In genomic region chr13:108195146-108195545, GRCh38 we compare ENCODE assay signal across 13 cellular contexts.
"Had no signal": no experiment of that assay in that cellular context is flagged by ENCODE, and none has a peak within 500 bp of the region (broad histone marks: within the 10 kb centered on the region; RNA-seq: fewer than 3 reads in every experiment).

No MANE protein-coding gene starts in this region.

- H3K9me3 ChIP-seq: vagina had no signal

- H3K9me3 Mint-ChIP-seq: central memory CD8-positive, alpha-beta T cell; effector memory CD8-positive, alpha-beta T cell had no signal

- H3K27me3 ChIP-seq: vagina had no signal

- DNase-seq: activated B cell treated with CpG ODN at 0.5 μM for 24 hours; activated CD4-positive, alpha-beta T cell treated with anti-CD3 and anti-CD28 coated beads, Interleukin-2, amount 10 ng/mL, durations not matched to agents 24 days and 14 days; activated naive CD4-positive, alpha-beta T cell; effector memory CD8-positive, alpha-beta T cell; erythroblast; stimulated activated CD4-positive, alpha-beta T cell treated with anti-CD3 and anti-CD28 coated beads, Interleukin-15, amount 100 ng/mL, for 24 hours; stimulated activated CD4-positive, alpha-beta T cell treated with anti-CD3 and anti-CD28 coated beads, Interleukin-4, amount 100 ng/mL, for 24 hours; stimulated activated naive CD8-positive, alpha-beta T cell treated with anti-CD3 and anti-CD28 coated beads, Interleukin-15, amount 100 ng/mL, for 72 hours had no signal

- H3K4me1 Mint-ChIP-seq: activated B cell treated with CpG ODN at 0.5 μM for 24 hours; activated CD4-positive, alpha-beta T cell treated with anti-CD3 and anti-CD28 coated beads, Interleukin-2, amount 10 ng/mL, durations not matched to agents 24 days and 14 days; central memory CD8-positive, alpha-beta T cell; stimulated activated naive CD8-positive, alpha-beta T cell treated with anti-CD3 and anti-CD28 coated beads, Interleukin-15, amount 100 ng/mL, for 72 hours had no signal

- ATAC-seq: effector memory CD8-positive, alpha-beta T cell; stimulated activated naive CD8-positive, alpha-beta T cell treated with anti-CD3 and anti-CD28 coated beads, Interleukin-15, amount 100 ng/mL, for 72 hours had no signal

- H3K4me3 Mint-ChIP-seq: activated B cell treated with CpG ODN at 0.5 μM for 24 hours; activated CD4-positive, alpha-beta T cell treated with anti-CD3 and anti-CD28 coated beads, Interleukin-2, amount 10 ng/mL, durations not matched to agents 24 days and 14 days; activated T-helper 1 cell treated with anti-CD3 and anti-CD28 coated beads, Interleukin-12 subunit alpha, Interleukin-12 subunit beta, Interleukin-2, Interleukin-4 antibody, amounts not matched to agents 30 ng/mL and 10 ng/mL and 1 ng/mL, durations not matched to agents 14 hours and 24 hours and 36 hours; central memory CD8-positive, alpha-beta T cell; dendritic cell treated with granulocyte-macrophage colony-stimulating factor and Interleukin-4, amounts not matched to agents 40 ng/mL and 50 ng/mL, for 4 days; effector memory CD8-positive, alpha-beta T cell; stimulated activated naive CD8-positive, alpha-beta T cell treated with anti-CD3 and anti-CD28 coated beads, Interleukin-15, amount 100 ng/mL, for 72 hours; T-helper 1 cell treated with Interleukin-12 subunit alpha and Interleukin-12 subunit beta and Interleukin-4 antibody, amounts not matched to agents 30 μg/mL and 1 μg/mL, for 36 hours had no signal

- H3K36me3 ChIP-seq: vagina had no signal

- H3K27ac Mint-ChIP-seq: activated B cell treated with CpG ODN at 0.5 μM for 24 hours; activated CD4-positive, alpha-beta T cell treated with anti-CD3 and anti-CD28 coated beads, Interleukin-2, amount 10 ng/mL, durations not matched to agents 24 days and 14 days; activated T-helper 1 cell treated with anti-CD3 and anti-CD28 coated beads, Interleukin-12 subunit alpha, Interleukin-12 subunit beta, Interleukin-2, Interleukin-4 antibody, amounts not matched to agents 30 ng/mL and 10 ng/mL and 1 ng/mL, durations not matched to agents 14 hours and 24 hours and 36 hours; dendritic cell treated with granulocyte-macrophage colony-stimulating factor and Interleukin-4, amounts not matched to agents 40 ng/mL and 50 ng/mL, for 4 days; effector memory CD8-positive, alpha-beta T cell; stimulated activated naive CD8-positive, alpha-beta T cell treated with anti-CD3 and anti-CD28 coated beads, Interleukin-15, amount 100 ng/mL, for 72 hours; T-helper 1 cell treated with Interleukin-12 subunit alpha and Interleukin-12 subunit beta and Interleukin-4 antibody, amounts not matched to agents 30 μg/mL and 1 μg/mL, for 36 hours had no signal

- H3K4me1 ChIP-seq: vagina had no signal

- H3K4me3 ChIP-seq: vagina had no signal

- H3K27ac ChIP-seq: vagina had no signal
